Comparison of ENCODE assay signal across 12 cellular contexts in the genomic region with DNA sequence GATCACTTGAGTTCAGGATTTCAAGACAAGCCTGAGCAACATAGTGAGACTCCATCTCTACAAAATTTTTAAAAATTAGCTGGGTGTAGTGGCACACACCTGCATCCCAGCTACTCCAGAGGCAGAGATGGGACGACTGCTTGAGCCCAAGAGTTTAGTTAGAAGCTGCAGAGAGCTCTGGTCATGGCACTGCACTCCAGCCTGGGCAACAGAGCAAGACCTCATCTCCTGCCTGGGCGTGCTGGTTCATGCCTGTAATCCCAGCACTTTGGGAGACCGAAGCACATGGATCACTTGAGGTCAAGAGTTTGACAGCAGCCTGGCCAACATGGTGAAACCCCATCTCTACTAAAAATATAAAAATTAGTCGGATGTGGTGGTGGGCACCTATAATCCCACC.
"Had no signal": no experiment of that assay in that cellular context is flagged by ENCODE, and none has a peak within 500 bp of the region (broad histone marks: within the 10 kb centered on the region; RNA-seq: fewer than 3 reads in every experiment).

No MANE protein-coding gene starts in this region.

- DNase-seq: activated CD4-positive, alpha-beta T cell treated with anti-CD3 and anti-CD28 coated beads for 48 hours; activated CD8-positive, alpha-beta memory T cell treated with anti-CD3 and anti-CD28 coated beads, Interleukin-2, amount 50 U/mL, for 48 hours; activated CD8-positive, alpha-beta T cell treated with anti-CD3 and anti-CD28 coated beads, Interleukin-2, amount 10 ng/mL, durations not matched to agents 7 days and 5 days; colonic mucosa; effector CD4-positive, alpha-beta T cell; hypothalamus; stimulated activated CD4-positive, alpha-beta T cell treated with anti-CD3 and anti-CD28 coated beads, Interleukin-2, amount 100 ng/mL, for 24 hours; stimulated activated naive CD4-positive, alpha-beta T cell treated with Interleukin-2 at 50 U/mL for 16 hours; T1000; uterus had no signal

- H3K27ac ChIP-seq: colonic mucosa had no signal

- H3K9me3 ChIP-seq: colonic mucosa, right atrium auricular region, uterus had no signal

- H3K4me3 Mint-ChIP-seq: activated CD8-positive, alpha-beta T cell treated with anti-CD3 and anti-CD28 coated beads, Interleukin-2, amount 10 ng/mL, durations not matched to agents 7 days and 5 days had no signal

- H3K4me3 ChIP-seq: colonic mucosa, right atrium auricular region, uterus had no signal

- H3K9ac ChIP-seq: parathyroid adenoma had no signal

- H2AFZ ChIP-seq: parathyroid adenoma had no signal

- H3K36me3 ChIP-seq: colonic mucosa, right atrium auricular region, uterus had no signal

- H3K27ac Mint-ChIP-seq: activated CD8-positive, alpha-beta T cell treated with anti-CD3 and anti-CD28 coated beads, Interleukin-2, amount 10 ng/mL, durations not matched to agents 7 days and 5 days had no signal

- H3K4me1 ChIP-seq: colonic mucosa had no signal

- H3K27me3 ChIP-seq: colonic mucosa, right atrium auricular region, uterus had no signal

- ATAC-seq: activated CD8-positive, alpha-beta T cell treated with anti-CD3 and anti-CD28 coated beads, Interleukin-2, amount 10 ng/mL, durations not matched to agents 7 days and 5 days had no signal
